ENCODE assay signal across 28 cellular contexts in the genomic region with DNA sequence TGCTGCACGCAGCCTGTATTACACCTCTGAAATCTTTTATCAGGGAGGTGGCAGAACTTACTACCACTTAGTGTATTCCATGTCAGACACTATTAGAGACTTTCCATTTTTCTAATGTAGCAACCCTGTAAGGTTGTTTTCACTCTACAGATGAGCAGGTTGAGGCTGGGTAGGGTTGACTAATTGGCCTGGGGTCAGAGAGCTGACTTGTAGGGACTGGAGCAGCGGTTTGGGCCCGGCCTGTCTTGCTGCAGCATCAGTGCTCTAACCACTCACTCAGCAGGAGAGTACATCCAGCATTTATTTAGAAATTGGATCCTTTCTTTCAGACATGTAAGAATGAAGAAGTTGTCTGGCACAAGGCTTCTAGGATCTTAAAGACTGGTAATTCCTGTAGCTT. TPM values are rescaled to one million over a fixed set of nuclear protein-coding genes. Genes with fewer than 3 reads are reported as not detected.
"Had no signal": no experiment of that assay in that cellular context is flagged by ENCODE, and none has a peak within 500 bp of the region (broad histone marks: within the 10 kb centered on the region; RNA-seq: fewer than 3 reads in every experiment).

No MANE protein-coding gene starts in this region.

- H3K27ac ChIP-seq: left ventricle myocardium inferior, neutrophil, parathyroid adenoma, right lobe of liver had no signal

- ATAC-seq: right lobe of liver had no signal

- DNase-seq: activated CD4-positive, alpha-beta T cell treated with anti-CD3 and anti-CD28 coated beads for 4 hours; activated CD4-positive, alpha-beta T cell treated with anti-CD3 and anti-CD28 coated beads, Interleukin-2, amount 50 U/mL, for 48 hours; activated CD4-positive, CD25-positive, alpha-beta regulatory T cell; activated CD8-positive, alpha-beta memory T cell treated with anti-CD3 and anti-CD28 coated beads, Interleukin-2, amount 50 U/mL, for 48 hours; activated effector memory CD4-positive, alpha-beta T cell treated with Interleukin-2 at 50 U/mL for 16 hours; activated naive CD4-positive, alpha-beta T cell treated with anti-CD3 and anti-CD28 coated beads for 36 hours; activated naive CD8-positive, alpha-beta T cell treated with anti-CD3 and anti-CD28 coated beads, Interleukin-2, amount 10 ng/mL, durations not matched to agents 7 days and 5 days; activated T-cell treated with anti-CD3 and anti-CD28 coated beads, Interleukin-2, amount 50 U/mL, for 48 hours; amniotic stem cell; dermis blood vessel endothelial cell; effector memory CD4-positive, alpha-beta T cell; left ventricle myocardium inferior; right lobe of liver; stimulated activated CD4-positive, alpha-beta T cell treated with anti-CD3 and anti-CD28 coated beads, Interleukin-1b, Interleukin-23, amount 100 ng/mL, for 48 hours; substantia nigra; thyroid gland had no signal

- H3K27me3 ChIP-seq: neutrophil, right lobe of liver, thyroid gland had no signal

- H2AFZ ChIP-seq: parathyroid adenoma had no signal

- H3K4me1 ChIP-seq: parathyroid adenoma had no signal

- H3K9me3 ChIP-seq: left ventricle myocardium inferior, neutrophil, right lobe of liver, thyroid gland had no signal

- H3K9me3 Mint-ChIP-seq: activated naive CD4-positive, alpha-beta T cell treated with anti-CD3 and anti-CD28 coated beads for 36 hours; activated naive CD8-positive, alpha-beta T cell treated with anti-CD3 and anti-CD28 coated beads, Interleukin-2, amount 10 ng/mL, durations not matched to agents 7 days and 5 days; nephron; stimulated activated naive CD8-positive, alpha-beta T cell treated with anti-CD3 and anti-CD28 coated beads, Interleukin-15, Interleukin-2, amounts not matched to agents 100 ng/mL and 50 ng/mL, for 24 hours had no signal

- H3K9ac ChIP-seq: parathyroid adenoma had no signal

- H3K36me3 ChIP-seq: thyroid gland had no signal

- H3K4me3 ChIP-seq: left ventricle myocardium inferior, right lobe of liver, skin epidermis, thyroid gland had no signal

- H3K27me3 Mint-ChIP-seq: activated naive CD8-positive, alpha-beta T cell treated with anti-CD3 and anti-CD28 coated beads, Interleukin-2, amount 10 ng/mL, durations not matched to agents 7 days and 5 days; stimulated activated naive CD8-positive, alpha-beta T cell treated with anti-CD3 and anti-CD28 coated beads, Interleukin-15, Interleukin-2, amounts not matched to agents 100 ng/mL and 50 ng/mL, for 24 hours had no signal

- H3K4me3 Mint-ChIP-seq: activated naive CD4-positive, alpha-beta T cell treated with anti-CD3 and anti-CD28 coated beads for 36 hours; activated naive CD8-positive, alpha-beta T cell treated with anti-CD3 and anti-CD28 coated beads, Interleukin-2, amount 10 ng/mL, durations not matched to agents 7 days and 5 days; nephron; stimulated activated naive CD8-positive, alpha-beta T cell treated with anti-CD3 and anti-CD28 coated beads, Interleukin-15, Interleukin-2, amounts not matched to agents 100 ng/mL and 50 ng/mL, for 24 hours had no signal

- H3K27ac Mint-ChIP-seq: activated naive CD4-positive, alpha-beta T cell treated with anti-CD3 and anti-CD28 coated beads for 36 hours; activated naive CD8-positive, alpha-beta T cell treated with anti-CD3 and anti-CD28 coated beads, Interleukin-2, amount 10 ng/mL, durations not matched to agents 7 days and 5 days; nephron; stimulated activated naive CD8-positive, alpha-beta T cell treated with anti-CD3 and anti-CD28 coated beads, Interleukin-15, Interleukin-2, amounts not matched to agents 100 ng/mL and 50 ng/mL, for 24 hours had no signal

RNA-seq across cellular contexts. Expression of a gene that starts 46.2 kb away (rescaled TPM):
- total RNA-seq: activated CD8-positive, alpha-beta memory T cell treated with anti-CD3 and anti-CD28 coated beads for 36 hours; cardiac septum; dermis blood vessel endothelial cell; endothelial cell of umbilical vein; fibroblast of villous mesenchyme; glomerular endothelial cell; left ventricle myocardium inferior; lung microvascular endothelial cell; right lobe of liver; T-helper 1 cell treated with Interleukin-12 subunit alpha and Interleukin-12 subunit beta and Interleukin-4 antibody, amounts not matched to agents 30 ng/mL and 1 ng/mL, for 36 hours; thyroid gland had no signal
- polyA plus RNA-seq: endothelial cell of umbilical vein had no signal
